Comparison of ENCODE assay signal across 8 cellular contexts in genomic region chr3:128486692-128487537, GRCh38. TPM values are rescaled to one million over a fixed set of nuclear protein-coding genes. Genes with fewer than 3 reads are reported as not detected.
DNase-seq lines count a peak whose midpoint lies in the region; ATAC-seq and TF ChIP-seq lines count a peak whose summit lies in the region.

No MANE protein-coding gene starts in this region.

- no peak overlapping the region for H3K27ac Mint-ChIP-seq in activated CD8-positive, alpha-beta memory T cell treated with anti-CD3 and anti-CD28 coated beads, Interleukin-2, amount 10 ng/mL, durations not matched to agents 7 days and 5 days

- no peak for TF ChIP-seq CTCF in A673 (conservative IDR thresholded peaks at IDR 0.05; ENCODE audit: low read depth, low read length)
- peak; percentile 2 for TF ChIP-seq CTCF in cardiac muscle cell (IDR thresholded peaks at IDR 0.05; ENCODE audit: low read depth, low read length)

- H3K4me3 ChIP-seq in A673 (ENCODE audit: low read depth, low read length, poor library complexity, severe bottlenecking), result peak overlapping the region; percentile 81
- H3K4me3 ChIP-seq in GM08714 (ENCODE audit: low read length), result peak overlapping the region; percentile 39; the same call in 1 of the 2 replicates
- H3K4me3 ChIP-seq in cardiac muscle cell, result peak overlapping the region; percentile 58

- peaks cover 85% of the 10 kb centered on the region for H3K27me3 Mint-ChIP-seq in activated CD8-positive, alpha-beta memory T cell treated with anti-CD3 and anti-CD28 coated beads, Interleukin-2, amount 10 ng/mL, durations not matched to agents 7 days and 5 days

- peaks cover 19% of the 10 kb centered on the region for H3K4me1 ChIP-seq in A673 (ENCODE audit: insufficient read depth, low read length, poor library complexity, severe bottlenecking)
- peaks cover 38% of the 10 kb centered on the region for H3K4me1 ChIP-seq in cardiac muscle cell (ENCODE audit: low read depth)

- H3K36me3 Mint-ChIP-seq in activated CD8-positive, alpha-beta memory T cell treated with anti-CD3 and anti-CD28 coated beads, Interleukin-2, amount 10 ng/mL, durations not matched to agents 7 days and 5 days, result no peaks in the 10 kb centered on the region

- TSS peak; percentile 63 for BruUV-seq in A673 (replicated peaks; lab: Mats Ljungman, UMichigan)

- H3K27me3 ChIP-seq in A673 (replicated peaks; ENCODE audit: insufficient read depth, low read depth, low read length, poor library complexity), result peaks cover 6% of the 10 kb centered on the region
- peaks cover 93% of the 10 kb centered on the region for H3K27me3 ChIP-seq in cardiac muscle cell

- CTCF ChIA-PET in A673 (lab: Charles Lee), result no interaction called here
- CTCF ChIA-PET in activated CD8-positive, alpha-beta memory T cell treated with anti-CD3 and anti-CD28 coated beads, Interleukin-2, amount 10 ng/mL, durations not matched to agents 7 days and 5 days (lab: Charles Lee), result no interaction called here

- DNase-seq in A673 (ENCODE audit: low spot score) (peak; percentile 61), cardiac muscle cell (ENCODE audit: low read depth in 1 of 2, low spot score in 1 of 2) (peak; percentile 61 to 63), retina (peak; percentile 79), NCI-H82 treated with DMSO at 0.1 percent for 48 hours (lab: John Stamatoyannopoulos, UW; ENCODE audit: unreplicated experiment) (no peak)
- no peak for DNase-seq in activated CD8-positive, alpha-beta memory T cell treated with anti-CD3 and anti-CD28 coated beads, Interleukin-2, amount 10 ng/mL, durations not matched to agents 7 days and 5 days

- H3K27ac ChIP-seq in A673 (ENCODE audit: low read depth, low read length, poor library complexity, severe bottlenecking) (no peak overlapping the region), cardiac muscle cell (no peak overlapping the region)

- no peaks in the 10 kb centered on the region for H3K9me3 Mint-ChIP-seq in activated CD8-positive, alpha-beta memory T cell treated with anti-CD3 and anti-CD28 coated beads, Interleukin-2, amount 10 ng/mL, durations not matched to agents 7 days and 5 days (ENCODE audit: low read depth)

- POLR2A ChIA-PET in A673 (lab: Charles Lee; ENCODE audit: low non-redundant PET), result interaction anchor here (0.7 kb wide), 1 partner anchor 135 kb away, joined by 4 read pairs; no protein-coding TSS in a partner anchor

- H3K4me3 Mint-ChIP-seq in activated CD8-positive, alpha-beta memory T cell treated with anti-CD3 and anti-CD28 coated beads, Interleukin-2, amount 10 ng/mL, durations not matched to agents 7 days and 5 days, result peak overlapping the region; percentile 64

- H3K4me1 Mint-ChIP-seq in activated CD8-positive, alpha-beta memory T cell treated with anti-CD3 and anti-CD28 coated beads, Interleukin-2, amount 10 ng/mL, durations not matched to agents 7 days and 5 days, result peaks cover 24% of the 10 kb centered on the region

- peak; percentile 13 for ATAC-seq in activated CD8-positive, alpha-beta memory T cell treated with anti-CD3 and anti-CD28 coated beads, Interleukin-2, amount 10 ng/mL, durations not matched to agents 7 days and 5 days
- ATAC-seq in HG02571 (IDR thresholded peaks at IDR 0.05; ENCODE audit: unreplicated experiment) (no peak), GM18520 (IDR thresholded peaks at IDR 0.05; ENCODE audit: unreplicated experiment) (no peak)

- intact Hi-C loops in A673 (cut with micrococcal nuclease; ENCODE audit: unreplicated experiment), result loop anchor here (5.0 kb wide), 1 partner anchor 315 kb away; no protein-coding TSS in a partner anchor

- H3K9me3 ChIP-seq in A673 (ENCODE audit: low read depth, low read length, poor library complexity, severe bottlenecking), result no peaks in the 10 kb centered on the region
- no peaks in the 10 kb centered on the region for H3K9me3 ChIP-seq in cardiac muscle cell (ENCODE audit: low read depth)

- H3K36me3 ChIP-seq in A673 (ENCODE audit: insufficient read depth, low read length, poor library complexity, severe bottlenecking), result peaks cover 3% of the 10 kb centered on the region
- H3K36me3 ChIP-seq in cardiac muscle cell, result no peaks in the 10 kb centered on the region

RNA-seq across cellular contexts. Expression of gene GATA2, which starts 6.1 kb away (rescaled TPM):
- total RNA-seq in A673 (2021), result 14.2 and 19.4 TPM in 2 replicates
- total RNA-seq in activated CD8-positive, alpha-beta memory T cell treated with anti-CD3 and anti-CD28 coated beads, Interleukin-2, amount 10 ng/mL, durations not matched to agents 7 days and 5 days, result under 1 TPM in 1 of 2 experiments, not detected in 1; 0.28 TPM
- 17.7 and 18.3 TPM in 2 replicates for total RNA-seq in cardiac muscle cell
- polyA plus RNA-seq in cardiac muscle cell, result 15.2 and 22.7 TPM in 2 replicates

RNA-seq across cellular contexts. Expression of gene DNAJB8, which starts 20.2 kb away (rescaled TPM):
- total RNA-seq in A673 (2021) (not detected in 2 replicates), cardiac muscle cell (not detected in 2 replicates)
- not detected for total RNA-seq in activated CD8-positive, alpha-beta memory T cell treated with anti-CD3 and anti-CD28 coated beads, Interleukin-2, amount 10 ng/mL, durations not matched to agents 7 days and 5 days
- not detected in 2 replicates for polyA plus RNA-seq in cardiac muscle cell

Comparison
In these comparisons a context has a peak if more than half of its experiments do, and no peak if none do; other contexts are left out.
1. DNase-seq: peak in A673 (single experiment), cardiac muscle cell (2 of 2) and retina (single experiment); none in activated CD8-positive, alpha-beta memory T cell treated with anti-CD3 and anti-CD28 coated beads, Interleukin-2, amount 10 ng/mL, durations not matched to agents 7 days and 5 days (single experiment) and NCI-H82 treated with DMSO at 0.1 percent for 48 hours (single experiment).
2. RNA of gene GATA2, which starts 6.1 kb away (total RNA-seq): 14.2 to 19.4 TPM in A673 and 17.7 to 18.3 TPM in cardiac muscle cell; 0.28 TPM in activated CD8-positive, alpha-beta memory T cell treated with anti-CD3 and anti-CD28 coated beads, Interleukin-2, amount 10 ng/mL, durations not matched to agents 7 days and 5 days; every median in the first group is over 10 times any median in the second.
3. Peak in every context shown above with its lines, with median percentiles within 50 percentile points of each other: H3K4me3 ChIP-seq.